ENCODE assay signal across 8 cellular contexts in the genomic region with DNA sequence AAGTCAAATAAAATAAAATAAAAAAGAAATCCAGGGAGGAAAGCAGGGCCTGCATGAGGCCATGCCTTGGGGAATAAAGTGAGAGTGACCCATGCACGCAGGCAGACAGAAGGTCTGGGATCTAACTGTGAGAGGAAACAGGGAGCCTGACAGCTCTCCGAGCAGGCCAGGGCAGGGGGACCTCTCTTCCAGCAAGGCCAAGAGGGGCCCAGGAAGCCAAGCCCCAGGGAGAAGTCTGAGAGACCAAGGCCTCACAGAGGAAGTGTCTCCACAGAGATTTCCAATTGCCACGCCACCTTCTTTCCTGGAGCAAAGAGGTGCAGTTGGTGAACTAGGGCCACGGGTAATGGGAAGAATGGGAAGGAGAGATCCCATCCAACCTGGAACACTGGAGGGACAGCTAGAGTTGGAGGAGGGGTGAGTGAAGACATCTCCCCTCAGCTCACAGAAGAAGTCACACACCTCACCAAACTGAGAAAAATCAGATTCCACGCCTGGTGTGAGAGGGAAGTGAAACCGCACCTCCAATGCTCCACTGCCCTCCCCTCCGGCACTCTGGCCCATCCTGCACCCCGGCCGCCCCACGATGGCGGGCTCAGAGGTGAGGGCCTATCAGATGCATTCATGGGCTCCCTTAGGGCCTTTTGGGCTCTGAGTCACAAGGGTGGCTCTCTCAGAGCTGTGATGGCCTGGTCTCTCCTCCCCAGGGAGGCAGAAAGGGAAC. TPM values are rescaled to one million over a fixed set of nuclear protein-coding genes. Genes with fewer than 3 reads are reported as not detected.
DNase-seq lines count a peak whose midpoint lies in the region; ATAC-seq and TF ChIP-seq lines count a peak whose summit lies in the region.

No MANE protein-coding gene starts in this region.

- TF ChIP-seq RAD21 in IMR-90 (IDR thresholded peaks at IDR 0.05; ENCODE audit: low read length), result no peak

- no peak overlapping the region for H4K5ac ChIP-seq in IMR-90 (ENCODE audit: low read depth, low read length)

- no peak overlapping the region for H2BK5ac ChIP-seq in IMR-90 (ENCODE audit: low read depth, low read length, poor library complexity, severe bottlenecking)

- peaks cover 10% of the 10 kb centered on the region; the same call in 1 of the 2 replicates for H3K9me1 ChIP-seq in IMR-90 (ENCODE audit: insufficient read depth, low read length)

- H3K18ac ChIP-seq in IMR-90 (ENCODE audit: low read depth, low read length), result no peak overlapping the region

- no peaks in the 10 kb centered on the region for H3K79me1 ChIP-seq in IMR-90 (ENCODE audit: low read depth in 1 of 2, low read length in 2 of 2)

- no peak overlapping the region for H2BK15ac ChIP-seq in IMR-90 (ENCODE audit: low read depth, low read length)

- H3K4me1 Mint-ChIP-seq in naive thymus-derived CD4-positive, alpha-beta T cell, result peaks cover 73 to 100% (median 92%) of the 10 kb centered on the region in 7 donors

- H3K9ac ChIP-seq in IMR-90 (ENCODE audit: low read depth, low read length), result no peak overlapping the region

- H3K56ac ChIP-seq in IMR-90 (ENCODE audit: extremely low read depth, insufficient read depth, low read length), result no peak overlapping the region

- peaks cover 7 to 50% (median 30%) of the 10 kb centered on the region in 5 donors for H3K36me3 Mint-ChIP-seq in naive thymus-derived CD4-positive, alpha-beta T cell

- peak overlapping the region in 9 of 10 donors; percentile 35 to 91 (median 66) for H3K4me3 Mint-ChIP-seq in naive thymus-derived CD4-positive, alpha-beta T cell

- H3K9me3 Mint-ChIP-seq in naive thymus-derived CD4-positive, alpha-beta T cell, result peaks cover 0 to 3% (median 0%) of the 10 kb centered on the region in 11 donors

- H3K27ac ChIP-seq in IMR-90 (ENCODE audit: insufficient read depth, low read length), result no peak overlapping the region
- H3K27ac ChIP-seq in naive thymus-derived CD4-positive, alpha-beta T cell (ENCODE audit: low read depth, low read length), result peak overlapping the region; percentile 56
- H3K27ac ChIP-seq in heart right ventricle, result peak overlapping the region in 1 of 10 donors; percentile 79

- in situ Hi-C loops in IMR-90 (cut with MboI; ENCODE audit: low sequenced_read_pairs), result no loop called here

- 100% methylated on average over 1 of the region's 11 CpGs; no CpG with 5 or more reads in 1 of the 2 experiments for WGBS in IMR-90 (ENCODE audit: extremely low coverage in 2 of 2, insufficient read length in 1 of 2), 2 experiments
- 88 to 89% methylated on average over 11 of the region's 11 CpGs for WGBS in heart right ventricle, 2 donors

- no TSS peak for BruUV-seq in IMR-90 (replicated peaks; lab: Mats Ljungman, UMichigan)

- ATAC-seq in GM18868 (IDR thresholded peaks at IDR 0.05; ENCODE audit: unreplicated experiment) (peak; percentile 75), GM21723 (IDR thresholded peaks at IDR 0.05; ENCODE audit: unreplicated experiment) (peak; percentile 67), IMR-90 (ENCODE audit: low read depth) (no peak), heart right ventricle (no peak), left ventricle myocardium superior (no peak)
- ATAC-seq in naive thymus-derived CD4-positive, alpha-beta T cell, result peak; percentile 24

- no peaks in the 10 kb centered on the region for H4K20me1 ChIP-seq in IMR-90 (ENCODE audit: insufficient read depth, low read length)

- H3K23ac ChIP-seq in IMR-90 (ENCODE audit: low read depth, low read length), result no peak overlapping the region

- DNase-seq in IMR-90 (no peak), heart right ventricle (no peak), left ventricle myocardium superior (no peak), NCI-H69 (lab: John Stamatoyannopoulos, UW) (no peak)
- peak in 1 of 9 donors; percentile 6 for DNase-seq in naive thymus-derived CD4-positive, alpha-beta T cell
- DNase-seq in central memory CD4-positive, alpha-beta T cell, result no peak

- H3K27me3 ChIP-seq in IMR-90 (ENCODE audit: control insufficient read depth, insufficient read depth, low read length) (no peaks in the 10 kb centered on the region), heart right ventricle (no peaks in the 10 kb centered on the region)
- no peaks in the 10 kb centered on the region for H3K27me3 ChIP-seq in naive thymus-derived CD4-positive, alpha-beta T cell (ENCODE audit: control insufficient read depth in 2 of 2, insufficient read depth in 2 of 2, low read length in 2 of 2)

- no peak overlapping the region for H2BK120ac ChIP-seq in IMR-90 (ENCODE audit: low read depth, low read length)

- H3K4me1 ChIP-seq in IMR-90 (ENCODE audit: control insufficient read depth, insufficient read depth, low read length) (peaks cover 4% of the 10 kb centered on the region; the same call in 1 of the 2 replicates), heart right ventricle (peaks cover 0 to 85% (median 32%) of the 10 kb centered on the region in 9 donors)
- H3K4me1 ChIP-seq in naive thymus-derived CD4-positive, alpha-beta T cell (ENCODE audit: control insufficient read depth in 2 of 2, insufficient read depth in 2 of 2, low read length in 2 of 2), result peaks cover 88 to 93% of the 10 kb centered on the region in 2 donors

- H4K91ac ChIP-seq in IMR-90 (ENCODE audit: insufficient read depth, low read depth, low read length), result no peak overlapping the region; the same call in 1 of the 2 replicates

- H2AFZ ChIP-seq in IMR-90 (replicated peaks; ENCODE audit: low read length, poor library complexity), result no peak overlapping the region

- peak overlapping the region; percentile 42 for H2AK9ac ChIP-seq in IMR-90 (replicated peaks; ENCODE audit: low read depth, low read length, poor library complexity)

- H2AK5ac ChIP-seq in IMR-90 (ENCODE audit: low read depth, low read length), result no peak overlapping the region

- H3K4me3 ChIP-seq in IMR-90 (ENCODE audit: insufficient read depth, low read depth, low read length), result no peak overlapping the region
- H3K4me3 ChIP-seq in naive thymus-derived CD4-positive, alpha-beta T cell (ENCODE audit: low read length), result no peak overlapping the region
- H3K4me3 ChIP-seq in heart right ventricle, result no peak overlapping the region

- POLR2A ChIA-PET in IMR-90 (lab: Charles Lee; ENCODE audit: unreplicated experiment), result no interaction called here
- POLR2A ChIA-PET in naive thymus-derived CD4-positive, alpha-beta T cell (lab: Charles Lee), result interaction anchor here (0.9 to 2.0 kb wide), 6 partner anchors 13 to 86 kb away, joined by 3 to 6 read pairs (median 4); no protein-coding TSS in a partner anchor

- no peak overlapping the region for H3K14ac ChIP-seq in IMR-90 (replicated peaks; ENCODE audit: low read depth, low read length)

- no peak overlapping the region; the same call in 1 of the 2 replicates for H3K4ac ChIP-seq in IMR-90 (ENCODE audit: low read depth, low read length)

- H2BK20ac ChIP-seq in IMR-90 (ENCODE audit: low read depth, low read length), result no peak overlapping the region

- intact Hi-C loops in IMR-90 (cut with micrococcal nuclease), result no loop called here
- intact Hi-C loops in naive thymus-derived CD4-positive, alpha-beta T cell (cut with micrococcal nuclease), result no loop called here
- intact Hi-C loops in heart right ventricle (cut with DNase I), result no loop called here
- intact Hi-C loops in left ventricle myocardium superior (cut with micrococcal nuclease), result no loop called here

- H3K27ac Mint-ChIP-seq in naive thymus-derived CD4-positive, alpha-beta T cell, result peak overlapping the region; percentile 84 to 98 (median 95)

- dilution Hi-C loops in IMR-90 (cut with HindIII; ENCODE audit: low sequenced_read_pairs, unreplicated experiment), result no loop called here

- H4K8ac ChIP-seq in IMR-90 (ENCODE audit: low read depth in 2 of 2, low read length in 2 of 2), result no peak overlapping the region

- TF ChIP-seq CTCF in IMR-90 (conservative IDR thresholded peaks at IDR 0.05; ENCODE audit: low read depth, low read length), result no peak
- no peak for TF ChIP-seq CTCF in heart right ventricle (IDR thresholded peaks at IDR 0.05)

- no peaks in the 10 kb centered on the region for H3K27me3 Mint-ChIP-seq in naive thymus-derived CD4-positive, alpha-beta T cell

- CTCF ChIA-PET in IMR-90 (lab: Yijun Ruan, JAX), result no interaction called here
- CTCF ChIA-PET in naive thymus-derived CD4-positive, alpha-beta T cell (lab: Charles Lee), result interaction anchor here (0.9 to 2.2 kb wide), 3 partner anchors 14 to 104 kb away, joined by 3 to 7 read pairs (median 4); a partner anchor contains a TSS

- no peak for TF ChIP-seq POLR2A in IMR-90 (IDR thresholded peaks at IDR 0.05; ENCODE audit: low read depth, low read length)

- no peaks in the 10 kb centered on the region for H3K36me3 ChIP-seq in IMR-90 (ENCODE audit: control insufficient read depth, insufficient read depth, low read length)
- H3K36me3 ChIP-seq in naive thymus-derived CD4-positive, alpha-beta T cell (ENCODE audit: control insufficient read depth in 2 of 3, insufficient read depth in 3 of 3, low read length in 3 of 3), result peaks cover 8 to 59% (median 20%) of the 10 kb centered on the region in 3 experiments
- peaks cover 0 to 5% (median 0%) of the 10 kb centered on the region in 9 donors for H3K36me3 ChIP-seq in heart right ventricle

- no peaks in the 10 kb centered on the region for H3K9me3 ChIP-seq in IMR-90 (ENCODE audit: control insufficient read depth, insufficient read depth, low read length)
- no peaks in the 10 kb centered on the region for H3K9me3 ChIP-seq in naive thymus-derived CD4-positive, alpha-beta T cell (ENCODE audit: control insufficient read depth in 2 of 3, low read length in 3 of 3)
- no peaks in the 10 kb centered on the region for H3K9me3 ChIP-seq in heart right ventricle

- H3K4me2 ChIP-seq in IMR-90 (ENCODE audit: low read depth, low read length), result no peak overlapping the region

TF ChIP-seq in IMR-90, 13 proteins besides CTCF, POLR2A, EP300 and RAD21 (continues in another document):
- TF ChIP-seq, protein P1, sequence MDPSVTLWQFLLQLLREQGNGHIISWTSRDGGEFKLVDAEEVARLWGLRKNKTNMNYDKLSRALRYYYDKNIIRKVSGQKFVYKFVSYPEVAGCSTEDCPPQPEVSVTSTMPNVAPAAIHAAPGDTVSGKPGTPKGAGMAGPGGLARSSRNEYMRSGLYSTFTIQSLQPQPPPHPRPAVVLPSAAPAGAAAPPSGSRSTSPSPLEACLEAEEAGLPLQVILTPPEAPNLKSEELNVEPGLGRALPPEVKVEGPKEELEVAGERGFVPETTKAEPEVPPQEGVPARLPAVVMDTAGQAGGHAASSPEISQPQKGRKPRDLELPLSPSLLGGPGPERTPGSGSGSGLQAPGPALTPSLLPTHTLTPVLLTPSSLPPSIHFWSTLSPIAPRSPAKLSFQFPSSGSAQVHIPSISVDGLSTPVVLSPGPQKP (IDR thresholded peaks at IDR 0.05; ENCODE audit: borderline replicate concordance, low read depth, low read length), result no peak
- no peak for TF ChIP-seq SMC3 (IDR thresholded peaks at IDR 0.05; ENCODE audit: low read depth, low read length)
- no peak for TF ChIP-seq FOS (IDR thresholded peaks at IDR 0.05; ENCODE audit: low read depth, low read length)

RNA-seq across cellular contexts. Expression of a gene that starts 25.1 kb away (rescaled TPM):
- 19.7 and 22.8 TPM in 2 replicates for total RNA-seq in IMR-90 (2012; rRNA removed)
- 14.3 and 21.0 TPM in 2 replicates for polyA plus RNA-seq in IMR-90 (2012; rRNA removed)
- polyA plus RNA-seq in IMR-90 (2012; cell fraction: cytosol; rRNA removed), result 10.0 and 13.9 TPM in 2 replicates
- polyA plus RNA-seq in IMR-90 (2012; cell fraction: nucleus; rRNA removed; ENCODE audit: low replicate concordance), result 15.2 and 21.3 TPM in 2 replicates
- 10 to 100 TPM; 41.6 to 58.2 (median 50.8) TPM for total RNA-seq in naive thymus-derived CD4-positive, alpha-beta T cell
- polyA plus RNA-seq in naive thymus-derived CD4-positive, alpha-beta T cell, result 10 to 100 TPM; 23.3 to 24.6 TPM
- 10 to 100 TPM; 21.0 to 38.1 (median 31.6) TPM for total RNA-seq in heart right ventricle
- 10 to 100 TPM; 15.2 to 20.1 TPM for polyA plus RNA-seq in heart right ventricle
- 32.2 TPM for total RNA-seq in left ventricle myocardium superior

Comparison
In these comparisons a context has a peak if more than half of its experiments do, and no peak if none do; other contexts are left out.
1. ATAC-seq: peak in GM18868 (single experiment), GM21723 (single experiment) and naive thymus-derived CD4-positive, alpha-beta T cell (single experiment); none in IMR-90 (single experiment), heart right ventricle (0 of 8) and left ventricle myocardium superior (single experiment).